Comparison of ENCODE assay signal across 8 cellular contexts in genomic region chr17:58352018-58352842, GRCh38. TPM values are rescaled to one million over a fixed set of nuclear protein-coding genes. Genes with fewer than 3 reads are reported as not detected.
DNase-seq lines count a peak whose midpoint lies in the region; TF ChIP-seq lines count a peak whose summit lies in the region.

Gene SUPT4H1, minus strand, starts transcription at chr17:58352201. Its CDS starts 66 bp downstream, at chr17:58352135.

- H3K4me1 Mint-ChIP-seq in nephron = peaks cover 26% of the 10 kb centered on the region
- H3K4me1 Mint-ChIP-seq in stimulated activated naive CD8-positive, alpha-beta T cell treated with anti-CD3 and anti-CD28 coated beads, Interleukin-15, Interleukin-2, amounts not matched to agents 100 ng/mL and 50 ng/mL, for 24 hours (ENCODE audit: low read depth) = peaks cover 62% of the 10 kb centered on the region

- H3K4me3 ChIP-seq in H7 (ENCODE audit: insufficient read depth, low read depth, low read length) = peak within 1 kb of the TSS; percentile 88
- H3K4me3 ChIP-seq in fibroblast of pulmonary artery (replicated peaks; ENCODE audit: low read depth, low read length) = peak within 1 kb of the TSS; percentile 100

- no peaks in the 10 kb centered on the region for H3K9me3 ChIP-seq in ES-I3 (ENCODE audit: control insufficient read depth, insufficient read depth, low read length)

- H3K36me3 ChIP-seq in ES-I3 (ENCODE audit: insufficient read depth, low read length) (peaks cover 29% of the 10 kb centered on the region), H7 (replicated peaks; ENCODE audit: control insufficient read depth, insufficient read depth, low read length) (peaks cover 19% of the 10 kb centered on the region)

- H3K27ac Mint-ChIP-seq in nephron = peak within 1 kb of the TSS; percentile 95 to 98 (median 97)
- H3K27ac Mint-ChIP-seq in stimulated activated naive CD8-positive, alpha-beta T cell treated with anti-CD3 and anti-CD28 coated beads, Interleukin-15, Interleukin-2, amounts not matched to agents 100 ng/mL and 50 ng/mL, for 24 hours = peak within 1 kb of the TSS; percentile 99

- TF ChIP-seq CTCF in fibroblast of pulmonary artery (IDR thresholded peaks at IDR 0.05; ENCODE audit: low read length, missing control alignments) (no peak), nephron (IDR thresholded peaks at IDR 0.05; ENCODE audit: unreplicated experiment in 3 of 3) (no peak)

- no peaks in the 10 kb centered on the region for H3K9me3 Mint-ChIP-seq in nephron
- H3K9me3 Mint-ChIP-seq in stimulated activated naive CD8-positive, alpha-beta T cell treated with anti-CD3 and anti-CD28 coated beads, Interleukin-15, Interleukin-2, amounts not matched to agents 100 ng/mL and 50 ng/mL, for 24 hours = no peaks in the 10 kb centered on the region

- peak; percentile 99 for DNase-seq in H7
- peak; percentile 93 for DNase-seq in LoVo (ENCODE audit: low spot score)
- peak; percentile 97 for DNase-seq in activated effector memory CD4-positive, alpha-beta T cell treated with anti-CD3 and anti-CD28 coated beads, Interleukin-2, amount 50 U/mL, for 16 hours
- peak; percentile 92 for DNase-seq in fibroblast of pulmonary artery (ENCODE audit: low read depth)

- H3K4me1 ChIP-seq in ES-I3 (ENCODE audit: insufficient read depth, low read length) = peaks cover 4% of the 10 kb centered on the region

- peaks cover 36% of the 10 kb centered on the region for H3K36me3 Mint-ChIP-seq in nephron (ENCODE audit: low read depth)
- peaks cover 52% of the 10 kb centered on the region for H3K36me3 Mint-ChIP-seq in stimulated activated naive CD8-positive, alpha-beta T cell treated with anti-CD3 and anti-CD28 coated beads, Interleukin-15, Interleukin-2, amounts not matched to agents 100 ng/mL and 50 ng/mL, for 24 hours (ENCODE audit: low read depth)

- peaks cover 3% of the 10 kb centered on the region for H3K27me3 Mint-ChIP-seq in nephron (ENCODE audit: low read depth)
- H3K27me3 Mint-ChIP-seq in stimulated activated naive CD8-positive, alpha-beta T cell treated with anti-CD3 and anti-CD28 coated beads, Interleukin-15, Interleukin-2, amounts not matched to agents 100 ng/mL and 50 ng/mL, for 24 hours = no peaks in the 10 kb centered on the region

- no peaks in the 10 kb centered on the region for H3K27me3 ChIP-seq in H7 (ENCODE audit: control insufficient read depth, insufficient read depth, low read length)

- peak; percentile 75 for TF ChIP-seq POLR2A in Raji (IDR thresholded peaks at IDR 0.05; ENCODE audit: insufficient read depth, low read depth, low read length)

- peak within 1 kb of the TSS; percentile 100 for H3K4me3 Mint-ChIP-seq in nephron
- H3K4me3 Mint-ChIP-seq in stimulated activated naive CD8-positive, alpha-beta T cell treated with anti-CD3 and anti-CD28 coated beads, Interleukin-15, Interleukin-2, amounts not matched to agents 100 ng/mL and 50 ng/mL, for 24 hours = peak within 1 kb of the TSS; percentile 100

- H3K9ac ChIP-seq in ES-I3 (ENCODE audit: low read depth, low read length) = peak within 1 kb of the TSS; percentile 85

RNA-seq across cellular contexts. Expression of gene SUPT4H1, which starts in this region (rescaled TPM):
- 88.8 and 91.6 TPM in 2 replicates for total RNA-seq in H7 (2014; rRNA removed; shearing (Covaris generic))

Comparison
In these comparisons a context has a peak if more than half of its experiments do, and no peak if none do; other contexts are left out.
1. Peak in every context shown above with its lines: DNase-seq and H3K4me3 ChIP-seq.